1 cellular context compared by ENCODE assay signal in the genomic region with DNA sequence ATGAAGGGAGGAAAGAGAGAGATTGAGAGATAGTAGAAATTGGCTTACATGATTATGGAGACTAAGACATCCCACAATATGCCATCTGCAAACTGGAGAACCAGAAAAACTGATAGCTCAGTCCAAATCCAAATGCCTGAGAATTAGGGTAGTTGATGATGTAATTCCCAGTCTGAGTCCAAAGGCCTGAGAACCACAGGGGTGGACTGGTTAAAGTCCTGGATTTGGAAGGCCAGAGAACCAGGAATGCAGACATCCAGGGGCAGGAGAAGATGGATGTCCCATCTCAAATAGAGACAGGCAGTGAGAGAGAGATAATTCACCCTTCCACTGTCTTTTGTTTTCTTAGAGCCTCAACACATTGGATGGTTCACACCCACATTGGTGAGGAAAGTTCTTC.
TF ChIP-seq lines count a peak whose summit lies in the region.

No MANE protein-coding gene starts in this region.

TF ChIP-seq in liver, 16 proteins besides CTCF, POLR2A, EP300 and RAD21 (continued from another document):
- peak; percentile 20 for TF ChIP-seq ATF3 (IDR thresholded peaks at IDR 0.05)
TF ChIP-seq in liver: peak in this region for 3.
